ENCODE assay signal across 26 cellular contexts in the genomic region with DNA sequence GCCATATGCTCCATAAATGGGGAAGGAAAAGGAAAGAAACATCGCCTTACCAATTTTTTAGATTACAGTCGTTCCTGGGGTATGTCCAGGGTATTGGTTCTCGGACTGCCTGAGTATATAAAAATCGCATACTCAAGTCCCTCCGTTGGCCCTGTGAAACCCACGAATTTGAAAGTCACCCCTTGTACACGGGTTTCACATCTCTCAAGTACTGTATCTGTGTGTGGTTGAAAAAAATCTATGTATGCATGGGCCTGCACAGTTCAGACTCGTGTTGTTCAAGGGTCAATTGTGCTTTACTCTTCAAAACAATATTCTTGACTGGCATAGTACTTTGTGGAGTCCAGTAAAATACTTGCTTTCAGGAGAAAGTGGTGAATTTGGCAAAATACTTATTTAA.
"Had no signal": no experiment of that assay in that cellular context is flagged by ENCODE, and none has a peak within 500 bp of the region (broad histone marks: within the 10 kb centered on the region; RNA-seq: fewer than 3 reads in every experiment).

No MANE protein-coding gene starts in this region.

- H3K9me3 ChIP-seq: colonic mucosa, esophagus squamous epithelium, gastrocnemius medialis, heart right ventricle, left lung, lower lobe of right lung, mucosa of descending colon had no signal

- FAIRE-seq: endometrium, keratinocyte had no signal

- H3K27me3 Mint-ChIP-seq: dendritic cell treated with granulocyte-macrophage colony-stimulating factor and Interleukin-4, amounts not matched to agents 40 ng/mL and 50 ng/mL, for 4 days; effector memory CD8-positive, alpha-beta T cell; naive B cell had no signal

- H3K4me1 ChIP-seq: colonic mucosa, esophagus squamous epithelium, gastrocnemius medialis, left lung, lower lobe of right lung had no signal

- DNase-seq: colonic mucosa; cortex of kidney; effector CD8-positive, alpha-beta T cell; effector memory CD8-positive, alpha-beta T cell; endodermal cell; erythroblast; esophagus squamous epithelium; foreskin fibroblast; foreskin melanocyte; gastrocnemius medialis; glutamatergic neuron; head of caudate nucleus; heart right ventricle; hippocampal formation; left cardiac atrium; left lung; left ventricle myocardium superior; lower lobe of right lung; mesenchymal stem cell; mucosa of descending colon; naive B cell had no signal

- H3K4me3 Mint-ChIP-seq: dendritic cell treated with granulocyte-macrophage colony-stimulating factor and Interleukin-4, amounts not matched to agents 40 ng/mL and 50 ng/mL, for 4 days; effector memory CD8-positive, alpha-beta T cell; endodermal cell; mesothelial cell of epicardium; naive B cell had no signal

- H3K9me3 Mint-ChIP-seq: dendritic cell treated with granulocyte-macrophage colony-stimulating factor and Interleukin-4, amounts not matched to agents 40 ng/mL and 50 ng/mL, for 4 days; effector memory CD8-positive, alpha-beta T cell; endodermal cell; mesothelial cell of epicardium; naive B cell had no signal

- H3K27me3 ChIP-seq: colonic mucosa, esophagus squamous epithelium, gastrocnemius medialis, heart right ventricle, left lung had no signal

- H3K27ac Mint-ChIP-seq: dendritic cell treated with granulocyte-macrophage colony-stimulating factor and Interleukin-4, amounts not matched to agents 40 ng/mL and 50 ng/mL, for 4 days; effector memory CD8-positive, alpha-beta T cell; endodermal cell; mesothelial cell of epicardium; naive B cell had no signal

- H3K36me3 ChIP-seq: colonic mucosa, esophagus squamous epithelium, gastrocnemius medialis, heart right ventricle, left lung, lower lobe of right lung had no signal

- H3K36me3 Mint-ChIP-seq: mesothelial cell of epicardium, naive B cell had no signal

- H3K27ac ChIP-seq: colonic mucosa, epithelial cell of prostate, esophagus squamous epithelium, gastrocnemius medialis, heart right ventricle, left lung, lower lobe of right lung had no signal

- H3K4me3 ChIP-seq: colonic mucosa, esophagus squamous epithelium, gastrocnemius medialis, heart right ventricle, left lung, lower lobe of right lung, mucosa of descending colon had no signal
